In genomic region chr3:119340436-119340835, GRCh38 we compare ENCODE assay signal across 17 cellular contexts. TPM values are rescaled to one million over a fixed set of nuclear protein-coding genes. Genes with fewer than 3 reads are reported as not detected.
DNase-seq lines count a peak whose midpoint lies in the region; ATAC-seq, FAIRE-seq and TF ChIP-seq lines count a peak whose summit lies in the region.
"Had no signal": no experiment of that assay in that cellular context is flagged by ENCODE, and none has a peak within 500 bp of the region (broad histone marks: within the 10 kb centered on the region; RNA-seq: fewer than 3 reads in every experiment).

No MANE protein-coding gene starts in this region.

- H3K9me3 Mint-ChIP-seq in neural progenitor cell, result peaks cover 3% of the 10 kb centered on the region
- H3K9me3 Mint-ChIP-seq: CD4-positive, alpha-beta T cell had no signal

- FAIRE-seq in HepG2 (lab: Jason Lieb, UNC) (no peak), small intestine (lab: Jason Lieb, UNC) (no peak)
- FAIRE-seq: A204.1, D721Med, G401.6, H1 had no signal

- no peak overlapping the region for H3K4me3 Mint-ChIP-seq in neural progenitor cell
- H3K4me3 Mint-ChIP-seq: CD4-positive, alpha-beta T cell; H9 had no signal

- H2AFZ ChIP-seq in HepG2 (ENCODE audit: low read length) (no peak overlapping the region), OCI-LY7 (ENCODE audit: low read length) (no peak overlapping the region), neural progenitor cell (replicated peaks) (peak overlapping the region; percentile 50)

- peaks cover 2% of the 10 kb centered on the region for H3F3A ChIP-seq in neural progenitor cell (ENCODE audit: low read depth)

- TF ChIP-seq POLR2A in right lobe of liver (IDR thresholded peaks at IDR 0.05), result no peak
- TF ChIP-seq POLR2A in HepG2 (IDR thresholded peaks at IDR 0.05; ENCODE audit: insufficient read depth in 1 of 2, low read depth in 2 of 2, low read length in 2 of 2), result no peak

- H3K36me3 Mint-ChIP-seq in neural progenitor cell, result peaks cover 6% of the 10 kb centered on the region

- H3K4me1 Mint-ChIP-seq in neural progenitor cell, result peaks cover 14% of the 10 kb centered on the region

- H4K20me1 ChIP-seq in HepG2 (ENCODE audit: insufficient read depth, low read length) (no peaks in the 10 kb centered on the region), OCI-LY7 (ENCODE audit: insufficient read depth, low read length) (no peaks in the 10 kb centered on the region), neural progenitor cell (ENCODE audit: low read depth) (no peaks in the 10 kb centered on the region)

- intact Hi-C loops in right lobe of liver (cut with DNase I) (no loop called here), HepG2 (cut with micrococcal nuclease; ENCODE audit: unreplicated experiment) (no loop called here), OCI-LY7 (cut with micrococcal nuclease; ENCODE audit: unreplicated experiment) (no loop called here)

- H3K79me2 ChIP-seq in HepG2 (ENCODE audit: insufficient read depth, low read length) (no peaks in the 10 kb centered on the region), OCI-LY7 (ENCODE audit: insufficient read depth, low read depth, low read length) (no peaks in the 10 kb centered on the region), neural progenitor cell (ENCODE audit: low read depth) (no peaks in the 10 kb centered on the region)

- POLR2A ChIA-PET in HepG2 (lab: Yijun Ruan, JAX), result no interaction called here
- POLR2A ChIA-PET in OCI-LY7 (lab: Charles Lee), result interaction anchor here (0.5 to 1.9 kb wide), 4 partner anchors 10 to 37 kb away, joined by 3 to 9 read pairs (median 4); no protein-coding TSS in a partner anchor

- TF ChIP-seq EP300 in HepG2 (IDR thresholded peaks at IDR 0.05; ENCODE audit: low read depth in 2 of 2, low read length in 2 of 2), result no peak
- TF ChIP-seq EP300 in HepG2 (CRISPR knock-in tag; IDR thresholded peaks at IDR 0.05; ENCODE audit: borderline replicate concordance), result no peak

- H3K36me3 ChIP-seq in right lobe of liver (no peaks in the 10 kb centered on the region), HepG2 (replicated peaks in 1 of 2; ENCODE audit: control insufficient read depth in 1 of 2, insufficient read depth in 2 of 2, low read length in 2 of 2) (no peaks in the 10 kb centered on the region), OCI-LY7 (ENCODE audit: insufficient read depth, low read length) (no peaks in the 10 kb centered on the region), neural progenitor cell (no peaks in the 10 kb centered on the region), small intestine (ENCODE audit: control insufficient read depth in 2 of 2, insufficient read depth in 2 of 2, low read length in 2 of 2) (no peaks in the 10 kb centered on the region)

- no peaks in the 10 kb centered on the region for H3K9me2 ChIP-seq in OCI-LY7 (ENCODE audit: insufficient read depth, low read length)

- BruUV-seq in HepG2 (replicated peaks; lab: Mats Ljungman, UMichigan), result no TSS peak
- BruUV-seq in OCI-LY7 (replicated peaks; lab: Mats Ljungman, UMichigan), result no TSS peak

- H3K27me3 ChIP-seq in right lobe of liver, result no peaks in the 10 kb centered on the region
- no peaks in the 10 kb centered on the region for H3K27me3 ChIP-seq in HepG2 (ENCODE audit: control insufficient read depth in 1 of 2, insufficient read depth in 2 of 2, low read length in 2 of 2)
- no peaks in the 10 kb centered on the region for H3K27me3 ChIP-seq in neural progenitor cell
- no peaks in the 10 kb centered on the region for H3K27me3 ChIP-seq in small intestine (ENCODE audit: control insufficient read depth in 2 of 2, insufficient read depth in 2 of 2, low read length in 2 of 2)

- H3K9me3 ChIP-seq in right lobe of liver (no peaks in the 10 kb centered on the region), HepG2 (ENCODE audit: low read length) (no peaks in the 10 kb centered on the region), OCI-LY7 (ENCODE audit: low read length) (no peaks in the 10 kb centered on the region), neural progenitor cell (ENCODE audit: low read depth) (no peaks in the 10 kb centered on the region), small intestine (ENCODE audit: control insufficient read depth, low read depth) (no peaks in the 10 kb centered on the region)
- H3K9me3 ChIP-seq: Caco-2 had no signal

- H3K27me3 Mint-ChIP-seq in neural progenitor cell (ENCODE audit: insufficient read depth, low read depth), result peaks cover 3% of the 10 kb centered on the region
- H3K27me3 Mint-ChIP-seq: CD4-positive, alpha-beta T cell had no signal

- TF ChIP-seq CTCF in right lobe of liver (IDR thresholded peaks at IDR 0.05), result no peak
- no peak for TF ChIP-seq CTCF in HepG2 (CRISPR knock-in tag; IDR thresholded peaks at IDR 0.05)
- no peak for TF ChIP-seq CTCF in OCI-LY7 (conservative IDR thresholded peaks at IDR 0.05; ENCODE audit: low read length)
- TF ChIP-seq CTCF in neural progenitor cell (IDR thresholded peaks at IDR 0.05), result no peak

- no peak overlapping the region for H3K27ac ChIP-seq in right lobe of liver
- no peak overlapping the region for H3K27ac ChIP-seq in HepG2 (ENCODE audit: extremely low read length, insufficient read depth, low read length)
- no peak overlapping the region for H3K27ac ChIP-seq in OCI-LY7 (ENCODE audit: low read depth, low read length, poor library complexity, severe bottlenecking)
- no peak overlapping the region for H3K27ac ChIP-seq in neural progenitor cell
- no peak overlapping the region for H3K27ac ChIP-seq in small intestine (ENCODE audit: low read depth in 1 of 2, low read length in 1 of 2)
- H3K27ac ChIP-seq: C4-2B had no signal

- no peak overlapping the region for H3K4me2 ChIP-seq in HepG2 (ENCODE audit: low read depth, low read length)
- 0 out of 2 replicates have a peak overlapping the region, but pooled peaks have one; percentile 17 for H3K4me2 ChIP-seq in OCI-LY7 (ENCODE audit: low read length)
- no peak overlapping the region for H3K4me2 ChIP-seq in neural progenitor cell

- no peak for DNase-seq in right lobe of liver
- no peak for DNase-seq in HepG2 (ENCODE audit: low spot score)
- DNase-seq in OCI-LY7 (ENCODE audit: low spot score), result no peak
- peak; percentile 50 for DNase-seq in left kidney (ENCODE audit: low read depth, low spot score)
- DNase-seq in neural progenitor cell (ENCODE audit: low spot score), result no peak
- no peak for DNase-seq in small intestine
- DNase-seq in cerebellar nuclear complex (lab: John Stamatoyannopoulos, UW), result no peak
- DNase-seq: ACHN; Caco-2; CD4-positive, alpha-beta T cell; H9 had no signal

- peak; percentile 26 to 49 (median 38) for ATAC-seq in right lobe of liver
- no peak for ATAC-seq in HepG2
- no peak for ATAC-seq in HG02970 (IDR thresholded peaks at IDR 0.05; ENCODE audit: low FRiP score, unreplicated experiment)

- H3K27ac Mint-ChIP-seq in neural progenitor cell, result no peak overlapping the region
- H3K27ac Mint-ChIP-seq: CD4-positive, alpha-beta T cell; H9 had no signal

- H3K9ac ChIP-seq in HepG2 (ENCODE audit: insufficient read depth, low read depth, low read length), result no peak overlapping the region
- no peak overlapping the region for H3K9ac ChIP-seq in neural progenitor cell

- no peak for TF ChIP-seq RAD21 in HepG2 (CRISPR knock-in tag; IDR thresholded peaks at IDR 0.05)

- WGBS in right lobe of liver (ENCODE audit: insufficient coverage, low coverage, low lambda C conversion rate, missing lambda C conversion rate), result 78% methylated on average over 5 of the region's 5 CpGs
- WGBS in HepG2 (ENCODE audit: low lambda C conversion rate), result 73% methylated on average over 5 of the region's 5 CpGs
- WGBS in small intestine, 3 donors, result 76 to 79% (median 77%) methylated on average over 5 of the region's 5 CpGs

- CTCF ChIA-PET in HepG2 (lab: Yijun Ruan, JAX; ENCODE audit: low intra/inter-chr PET ratio, low total read pairs) (no interaction called here), OCI-LY7 (lab: Charles Lee; ENCODE audit: unreplicated experiment) (interaction anchor here (1.2 kb wide), 1 partner anchor 13 kb away, joined by 4 read pairs; no protein-coding TSS in a partner anchor)

- in situ Hi-C loops in HepG2 (cut with HindIII; ENCODE audit: extremely low pct_ligation_motif_present, low pct_unique_long_range_greater_than_20kb), result no loop called here

- H3K4me3 ChIP-seq in right lobe of liver (no peak overlapping the region), HepG2 (replicated peaks in 1 of 3; ENCODE audit: insufficient read depth in 1 of 3, low read depth in 2 of 3, low read length in 3 of 3) (no peak overlapping the region), OCI-LY7 (ENCODE audit: low read depth, low read length, poor library complexity, severe bottlenecking) (no peak overlapping the region), neural progenitor cell (no peak overlapping the region), small intestine (ENCODE audit: low read depth in 1 of 2, low read length in 2 of 2) (no peak overlapping the region)

- H3K4me1 ChIP-seq in right lobe of liver (no peaks in the 10 kb centered on the region), HepG2 (ENCODE audit: insufficient read depth, low read length) (no peaks in the 10 kb centered on the region), OCI-LY7 (ENCODE audit: insufficient read depth, low read length, poor library complexity, severe bottlenecking) (peaks cover 10% of the 10 kb centered on the region), neural progenitor cell (peaks cover 7% of the 10 kb centered on the region), small intestine (ENCODE audit: control insufficient read depth in 2 of 2, insufficient read depth in 1 of 2, low read depth in 1 of 2, low read length in 1 of 2) (no peaks in the 10 kb centered on the region)

RNA-seq across cellular contexts. Expression of gene ARHGAP31, which starts 46.3 kb away (rescaled TPM):
- 1 to 10 TPM; 1.6 to 8.7 (median 4.9) TPM for total RNA-seq in right lobe of liver
- total RNA-seq in HepG2 (2016; rRNA removed; fragmentation: Illumina TruSeq; extraction: Trizol), result not detected in 2 replicates
- not detected in 2 replicates for total RNA-seq in HepG2 (2016; cell fraction: cytosol; rRNA removed; fragmentation: Illumina TruSeq; extraction: Trizol; ENCODE audit: low read depth)
- total RNA-seq in HepG2 (2016; cell fraction: insoluble cytoplasmic fraction; rRNA removed; fragmentation: Illumina TruSeq; extraction: Trizol), result not detected in 2 replicates
- total RNA-seq in HepG2 (2016; cell fraction: membrane; rRNA removed; fragmentation: Illumina TruSeq; extraction: Trizol), result not detected in 2 replicates
- total RNA-seq in HepG2 (2016; cell fraction: nucleus; rRNA removed; fragmentation: Illumina TruSeq; extraction: Trizol), result not detected in 2 replicates
- polyA plus RNA-seq in HepG2 (2011; rRNA removed), result not detected in 2 replicates
- polyA plus RNA-seq in HepG2 (2011; cell fraction: cytosol; rRNA removed), result under 0.01 TPM in 1 of 2 replicates, not detected in the other
- polyA plus RNA-seq in HepG2 (2011; cell fraction: nucleus; rRNA removed), result not detected in 2 replicates
- 0.04 and 0.09 TPM in 2 replicates for polyA plus RNA-seq in HepG2 (2012)
- polyA plus RNA-seq in HepG2 (2016; cell fraction: cytosol; fragmentation: Illumina TruSeq; extraction: Trizol; ENCODE audit: low read depth), result not detected in 2 replicates
- not detected in 2 replicates for polyA plus RNA-seq in HepG2 (2016; cell fraction: insoluble cytoplasmic fraction; fragmentation: Illumina TruSeq; extraction: Trizol; ENCODE audit: low read depth)
- polyA plus RNA-seq in HepG2 (2016; cell fraction: membrane; fragmentation: Illumina TruSeq; extraction: Trizol; ENCODE audit: low read depth), result not detected in 2 replicates
- polyA plus RNA-seq in HepG2 (2016; cell fraction: nucleus; fragmentation: Illumina TruSeq; extraction: Trizol; ENCODE audit: insufficient read depth, low read depth), result not detected in 2 replicates
- polyA minus RNA-seq in HepG2 (2011; rRNA and poly(A)+ RNA removed; ENCODE audit: low replicate concordance), result 0.12 TPM in 1 of 2 replicates, not detected in the other
- not detected in 2 replicates for polyA minus RNA-seq in HepG2 (2011; cell fraction: cytosol; rRNA and poly(A)+ RNA removed)
- polyA minus RNA-seq in HepG2 (2011; cell fraction: nucleus; rRNA and poly(A)+ RNA removed), result not detected in 2 replicates
- total RNA-seq in OCI-LY7 (2014; rRNA removed; shearing (Covaris generic)), result 4.1 TPM in 2 replicates
- total RNA-seq in OCI-LY7 (2022), result 2.8 and 4.0 TPM in 2 replicates
- total RNA-seq in neural progenitor cell (ENCODE audit: low replicate concordance), result 0.13 and 0.34 TPM in 2 replicates
- 1 to 10 TPM in 2 of 3 donors, under 1 TPM in 1; 0.89 to 6.4 (median 3.0) TPM for polyA plus RNA-seq in small intestine

Comparison
In these comparisons a context has a peak if more than half of its experiments do, and no peak if none do; other contexts are left out.
1. ATAC-seq: peak in right lobe of liver (4 of 4); none in HepG2 (single experiment) and HG02970 (single experiment).